ENCODE assay signal across 20 cellular contexts in the genomic region with DNA sequence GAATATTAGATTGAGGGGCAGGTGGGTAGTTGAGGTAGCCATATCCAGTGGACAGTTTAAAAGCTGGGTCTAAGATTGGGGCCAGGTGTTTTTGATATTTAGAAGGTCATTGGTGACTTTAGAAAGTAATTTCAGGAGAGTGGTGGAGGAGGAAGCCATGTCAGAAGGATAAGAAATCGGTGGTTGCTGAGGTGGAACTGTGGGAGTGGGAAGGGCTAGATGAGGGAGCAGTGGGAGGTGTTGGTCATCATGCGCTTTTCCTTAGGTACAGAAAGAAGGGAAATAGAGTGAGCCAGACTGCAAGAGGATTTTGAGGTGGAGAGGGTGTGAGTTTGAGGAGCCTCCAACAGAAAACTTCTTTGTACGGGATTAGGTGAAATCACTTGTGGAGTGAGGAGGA.
"Had no signal": no experiment of that assay in that cellular context is flagged by ENCODE, and none has a peak within 500 bp of the region (broad histone marks: within the 10 kb centered on the region; RNA-seq: fewer than 3 reads in every experiment).

No MANE protein-coding gene starts in this region.

- H3K27me3 Mint-ChIP-seq: activated naive CD8-positive, alpha-beta T cell had no signal

- H3K4me1 ChIP-seq: foreskin keratinocyte, uterus had no signal

- H3K9me3 ChIP-seq: spleen, transverse colon, uterus had no signal

- H3K9me3 Mint-ChIP-seq: mesothelial cell of epicardium, neural crest cell had no signal

- H3K27ac ChIP-seq: cardiac muscle cell, foreskin keratinocyte, spleen, transverse colon, uterus, WERI-Rb-1 had no signal

- H3K27me3 ChIP-seq: cardiac muscle cell, foreskin keratinocyte, spleen, transverse colon, uterus had no signal

- H3K4me3 ChIP-seq: cardiac muscle cell, lung, spleen, transverse colon, uterus had no signal

- DNase-seq: activated CD8-positive, alpha-beta memory T cell treated with anti-CD3 and anti-CD28 coated beads for 24 hours; activated CD8-positive, alpha-beta memory T cell treated with anti-CD3 and anti-CD28 coated beads, Interleukin-2, amount 50 U/mL, for 48 hours; amygdala; foreskin keratinocyte; glutamatergic neuron; hippocampal formation; left colon; retina; spleen; stimulated activated CD4-positive, alpha-beta T cell treated with anti-CD3 and anti-CD28 coated beads, Interleukin-4, amount 100 ng/mL, for 4 hours; stimulated activated naive CD4-positive, alpha-beta T cell; SW 1271; transverse colon; uterus; WERI-Rb-1 had no signal

- ATAC-seq: foreskin keratinocyte, left colon had no signal

- H3K36me3 ChIP-seq: transverse colon, uterus had no signal

- H3K27ac Mint-ChIP-seq: activated naive CD8-positive, alpha-beta T cell; mesothelial cell of epicardium had no signal

- H3K4me3 Mint-ChIP-seq: activated naive CD8-positive, alpha-beta T cell; mesothelial cell of epicardium; neural crest cell had no signal
